ENCODE assay signal across 15 cellular contexts in the genomic region with DNA sequence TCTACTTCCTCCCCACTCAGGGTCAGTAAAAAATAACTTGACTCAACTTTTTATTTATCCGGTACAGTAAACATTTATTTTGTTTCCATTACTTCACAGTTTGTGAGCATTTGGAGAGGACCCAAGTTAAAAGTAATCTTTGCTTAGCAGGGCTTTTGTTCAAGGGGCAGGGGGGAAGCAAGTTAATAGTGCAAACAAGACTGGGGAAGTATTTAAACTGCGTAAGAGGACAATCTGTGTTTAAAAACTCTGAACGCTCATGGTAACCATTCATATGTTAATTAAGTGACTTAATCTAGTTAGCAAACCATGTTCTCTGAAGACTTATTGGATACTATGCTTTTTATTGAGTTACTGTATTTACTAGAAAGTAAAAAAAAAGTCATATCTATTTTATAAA.
DNase-seq lines count a peak whose midpoint lies in the region; FAIRE-seq and TF ChIP-seq lines count a peak whose summit lies in the region.
"Had no signal": no experiment of that assay in that cellular context is flagged by ENCODE, and none has a peak within 500 bp of the region (broad histone marks: within the 10 kb centered on the region; RNA-seq: fewer than 3 reads in every experiment).

No MANE protein-coding gene starts in this region.

- H4K8ac ChIP-seq in H1 (ENCODE audit: extremely low read depth, insufficient read depth, low read length) = no peak overlapping the region
- H4K8ac ChIP-seq in neuronal stem cell (ENCODE audit: low read depth, low read length) = no peak overlapping the region

- no peaks in the 10 kb centered on the region for H4K20me1 ChIP-seq in H1 (replicated peaks in 1 of 2; ENCODE audit: control insufficient read depth in 1 of 2, insufficient read depth in 2 of 2, low read length in 2 of 2)

- H3K4me2 ChIP-seq in H1 (ENCODE audit: insufficient read depth in 1 of 2, low read depth in 2 of 2, low read length in 2 of 2) (no peak overlapping the region), neuronal stem cell (ENCODE audit: insufficient read depth, low read length, poor library complexity, severe bottlenecking) (no peak overlapping the region)
- H3K4me2 ChIP-seq: A549 had no signal

- no peak for TF ChIP-seq POLR2A in H1 (IDR thresholded peaks at IDR 0.05; ENCODE audit: control extremely low read depth in 1 of 2, low read depth in 2 of 2, low read length in 2 of 2)
- TF ChIP-seq POLR2A in GM12891 (IDR thresholded peaks at IDR 0.05; ENCODE audit: low read depth, low read length) = no peak
- TF ChIP-seq POLR2A in uterus (IDR thresholded peaks at IDR 0.05) = no peak

- no peak overlapping the region for H3K4ac ChIP-seq in H1 (replicated peaks; ENCODE audit: insufficient read length, low read depth, low read length)
- H3K4ac ChIP-seq in neuronal stem cell (ENCODE audit: low read length) = no peak overlapping the region

- H3K79me2 ChIP-seq in H1 (ENCODE audit: control insufficient read depth in 1 of 2, insufficient read depth in 2 of 2, low read length in 2 of 2) = no peaks in the 10 kb centered on the region

- H3K18ac ChIP-seq in H1 (ENCODE audit: extremely low read depth, low read length) (no peak overlapping the region), neuronal stem cell (ENCODE audit: low read length) (no peak overlapping the region)

- H3K9ac ChIP-seq in H1 (replicated peaks in 1 of 4; ENCODE audit: extremely low read depth in 1 of 4, low read depth in 3 of 4, low read length in 3 of 4) (no peak overlapping the region), neuronal stem cell (ENCODE audit: low read depth, low read length, poor library complexity) (no peak overlapping the region)

- no peaks in the 10 kb centered on the region for H3K79me1 ChIP-seq in H1 (ENCODE audit: low read depth, low read length)
- H3K79me1 ChIP-seq in neuronal stem cell (ENCODE audit: low read depth, low read length) = no peaks in the 10 kb centered on the region

- no peak for FAIRE-seq in H1 (lab: Jason Lieb, UNC)
- no peak for FAIRE-seq in GM12891 (lab: Jason Lieb, UNC)
- FAIRE-seq: A549, GM18507 had no signal

- H2AK5ac ChIP-seq in H1 (ENCODE audit: low read depth, low read length) (no peak overlapping the region), neuronal stem cell (ENCODE audit: low read depth, low read length) (no peak overlapping the region)

- WGBS in H1 (ENCODE audit: extremely low coverage in 1 of 2, insufficient coverage in 1 of 2, insufficient read length in 1 of 2, insufficient replicate concordance in 2 of 2, low coverage in 1 of 2, low lambda C conversion rate in 2 of 2, missing lambda C conversion rate in 1 of 2), 2 experiments = 69% methylated on average over 3 of the region's 3 CpGs; no CpG with 5 or more reads in 1 of the 2 experiments
- WGBS in neuronal stem cell (ENCODE audit: extremely low coverage in 2 of 2, insufficient read length in 2 of 2, insufficient replicate concordance in 1 of 2), 2 donors = no CpG with 5 or more reads among the region's 3 CpGs

- no peak overlapping the region for H2AFZ ChIP-seq in H1 (ENCODE audit: low read length)
- peak overlapping the region; percentile 62 for H2AFZ ChIP-seq in neuronal stem cell (ENCODE audit: low read length)

- H3K4me1 ChIP-seq in H1 (replicated peaks in 1 of 4; ENCODE audit: control insufficient read depth in 3 of 4, insufficient read depth in 4 of 4, low read length in 3 of 4) (no peaks in the 10 kb centered on the region), neuronal stem cell (ENCODE audit: control insufficient read depth in 2 of 2, insufficient read depth in 1 of 2, low read depth in 1 of 2, low read length in 2 of 2) (peaks cover 0 to 6% of the 10 kb centered on the region in 2 donors), uterus (no peaks in the 10 kb centered on the region)
- H3K4me1 ChIP-seq: A549, Caco-2 had no signal

- peak; percentile 1 for DNase-seq in COR-L47 (lab: John Stamatoyannopoulos, UW)
- peak; percentile 11 for DNase-seq in NCI-H69 (lab: John Stamatoyannopoulos, UW)
- DNase-seq in H1 (ENCODE audit: low read depth in 1 of 2, low spot score in 2 of 2) = no peak
- DNase-seq in neuronal stem cell (ENCODE audit: low spot score) = no peak
- no peak for DNase-seq in GM12891 (ENCODE audit: insufficient read length, low spot score)
- DNase-seq in stimulated activated naive CD4-positive, alpha-beta T cell (lab: John Stamatoyannopoulos, UW) = no peak
- no peak for DNase-seq in uterus
- DNase-seq: Caco-2; CD8-positive, alpha-beta T cell; GOT3; HCEC 1CT; HFFc6; KG1 had no signal

- H3K23ac ChIP-seq in H1 (ENCODE audit: insufficient read length) (no peak overlapping the region), neuronal stem cell (ENCODE audit: low read depth, low read length, poor library complexity) (no peak overlapping the region)

- H3K27me3 ChIP-seq in H1 (replicated peaks in 1 of 4; ENCODE audit: control insufficient read depth in 3 of 4, extremely low read depth in 1 of 4, insufficient read depth in 3 of 4, low read length in 3 of 4) (no peaks in the 10 kb centered on the region), neuronal stem cell (ENCODE audit: control insufficient read depth in 3 of 3, insufficient read depth in 3 of 3, low read depth in 1 of 3, low read length in 3 of 3) (no peaks in the 10 kb centered on the region), uterus (no peaks in the 10 kb centered on the region)

- H3K36me3 ChIP-seq in H1 (ENCODE audit: control insufficient read depth in 2 of 4, insufficient read depth in 4 of 4, low read length in 3 of 4) = no peaks in the 10 kb centered on the region
- no peaks in the 10 kb centered on the region for H3K36me3 ChIP-seq in neuronal stem cell (replicated peaks in 1 of 2; ENCODE audit: control insufficient read depth in 2 of 2, insufficient read depth in 2 of 2, low read length in 2 of 2)
- H3K36me3 ChIP-seq in uterus = no peaks in the 10 kb centered on the region

- no peak overlapping the region for H4K5ac ChIP-seq in H1 (ENCODE audit: insufficient read length, low read depth, low read length)

- H2BK120ac ChIP-seq in H1 (replicated peaks; ENCODE audit: low read depth, low read length) (peak overlapping the region; percentile 64), neuronal stem cell (ENCODE audit: low read depth, low read length) (no peak overlapping the region)

- TF ChIP-seq CTCF in H1 (IDR thresholded peaks at IDR 0.05; ENCODE audit: control extremely low read depth in 1 of 3, insufficient read depth in 1 of 3, low read depth in 1 of 3, low read length in 3 of 3) (no peak), uterus (IDR thresholded peaks at IDR 0.05) (no peak)

- no peak overlapping the region for H3K14ac ChIP-seq in H1 (ENCODE audit: insufficient read length)
- no peak overlapping the region for H3K14ac ChIP-seq in neuronal stem cell (ENCODE audit: low read length)

- H3K56ac ChIP-seq in H1 (replicated peaks; ENCODE audit: insufficient read length, low read depth, low read length) = no peak overlapping the region

- CTCF ChIA-PET in H1 (lab: Charles Lee; ENCODE audit: partially characterized antibody) = interaction anchor here (1.1 kb wide), 1 partner anchor 12 kb away, joined by 3 read pairs; no protein-coding TSS in a partner anchor

- no peak for TF ChIP-seq EP300 in H1 (IDR thresholded peaks at IDR 0.05; ENCODE audit: borderline replicate concordance in 1 of 2, low read depth in 2 of 2, low read length in 2 of 2)

- POLR2A ChIA-PET in H1 (lab: Charles Lee; ENCODE audit: partially characterized antibody) = no interaction called here

- H3K9me3 ChIP-seq in H1 (ENCODE audit: insufficient read depth in 2 of 2, low read depth in 1 of 2, low read length in 1 of 2) = no peaks in the 10 kb centered on the region
- H3K9me3 ChIP-seq in neuronal stem cell (replicated peaks in 1 of 2; ENCODE audit: control insufficient read depth in 2 of 2, insufficient read depth in 1 of 2, low read depth in 1 of 2, low read length in 2 of 2) = peaks cover 2 to 8% of the 10 kb centered on the region in 2 donors
- H3K9me3 ChIP-seq in uterus = no peaks in the 10 kb centered on the region
- H3K9me3 ChIP-seq: A549, Caco-2 had no signal

- H3K27ac ChIP-seq in H1 (ENCODE audit: low read depth, low read length) (no peak overlapping the region), neuronal stem cell (replicated peaks; ENCODE audit: low read length) (no peak overlapping the region), uterus (no peak overlapping the region)
- H3K27ac ChIP-seq: A549 had no signal

- no peak overlapping the region for H2BK15ac ChIP-seq in H1 (ENCODE audit: low read length)
- H2BK15ac ChIP-seq in neuronal stem cell (ENCODE audit: low read length) = no peak overlapping the region

- H3K4me3 ChIP-seq in H1 (ENCODE audit: extremely low read depth in 1 of 4, insufficient read depth in 2 of 4, low read depth in 3 of 4, low read length in 4 of 4) (no peak overlapping the region), neuronal stem cell (ENCODE audit: low read length in 2 of 2) (no peak overlapping the region), uterus (no peak overlapping the region)
- H3K4me3 ChIP-seq: A549 had no signal

- intact Hi-C loops in uterus (cut with DNase I; ENCODE audit: low total_unique reads) = no loop called here

- H2BK5ac ChIP-seq in H1 (ENCODE audit: low read depth, low read length) = no peak overlapping the region
- no peak overlapping the region for H2BK5ac ChIP-seq in neuronal stem cell (ENCODE audit: low read length)

- no peak overlapping the region for H4K91ac ChIP-seq in H1 (replicated peaks; ENCODE audit: insufficient read length, low read length)
- no peak overlapping the region for H4K91ac ChIP-seq in neuronal stem cell (ENCODE audit: low read depth, low read length, poor library complexity)

- no peaks in the 10 kb centered on the region for H3K23me2 ChIP-seq in H1 (ENCODE audit: low read depth, low read length)

- no peak overlapping the region for H2BK20ac ChIP-seq in H1 (ENCODE audit: low read length)

- no peak overlapping the region for H2BK12ac ChIP-seq in H1 (ENCODE audit: low read depth, low read length)
- H2BK12ac ChIP-seq in neuronal stem cell (ENCODE audit: low read length) = no peak overlapping the region

- no peak for TF ChIP-seq RAD21 in H1 (IDR thresholded peaks at IDR 0.05 in 1 of 2, conservative IDR thresholded peaks at IDR 0.05 in 1 of 2; ENCODE audit: low read depth in 2 of 2, low read length in 2 of 2)

TF ChIP-seq in H1, 55 proteins besides CTCF, POLR2A, EP300 and RAD21 (continues in another document):
- TF ChIP-seq TBP (IDR thresholded peaks at IDR 0.05; ENCODE audit: low read depth, low read length) = no peak
- TF ChIP-seq POU5F1 (IDR thresholded peaks at IDR 0.05; ENCODE audit: low read depth, low read length) = no peak
- no peak for TF ChIP-seq SAP30 (IDR thresholded peaks at IDR 0.05; ENCODE audit: insufficient read depth, insufficient replicate concordance, low read length)
- TF ChIP-seq SP4 (IDR thresholded peaks at IDR 0.05; ENCODE audit: low read length) = no peak
- TF ChIP-seq POLR2AphosphoS5 (IDR thresholded peaks at IDR 0.05; ENCODE audit: low read depth, low read length) = no peak

TF ChIP-seq in GM12891, 5 proteins besides CTCF, POLR2A, EP300 and RAD21:
- TF ChIP-seq PAX5 (IDR thresholded peaks at IDR 0.05; ENCODE audit: insufficient read depth, low read length, severe bottlenecking) (no peak), TAF1 (IDR thresholded peaks at IDR 0.05; ENCODE audit: low read depth, low read length) (no peak), POU2F2 (IDR thresholded peaks at IDR 0.05; ENCODE audit: low read depth, low read length) (no peak), SPI1 (IDR thresholded peaks at IDR 0.05; ENCODE audit: low read depth, low read length) (no peak), POLR2AphosphoS5 (IDR thresholded peaks at IDR 0.05; ENCODE audit: low read depth, low read length) (no peak)

Comparison
In these comparisons a context has a peak if more than half of its experiments do, and no peak if none do; other contexts are left out.
1. DNase-seq: peak in COR-L47 (single experiment) and NCI-H69 (single experiment); none in H1 (0 of 2), neuronal stem cell (single experiment), GM12891 (single experiment), stimulated activated naive CD4-positive, alpha-beta T cell (0 of 6) and uterus (0 of 2).